Comparison of ENCODE assay signal across 1 cellular context in genomic region chr2:209423562-209424541, GRCh38.
TF ChIP-seq lines count a peak whose summit lies in the region.

Gene MAP2 (plus strand): TSS chr2:209424047. CDS start chr2:209653171, 229,124 bp downstream.

TF ChIP-seq in H1, 55 proteins besides CTCF, POLR2A, EP300 and RAD21:
- TF ChIP-seq KDM4A (IDR thresholded peaks at IDR 0.05; ENCODE audit: low read depth, low read length, severe bottlenecking) = peak; percentile 86
- peak; percentile 71 for TF ChIP-seq EGR1 (IDR thresholded peaks at IDR 0.05; ENCODE audit: borderline replicate concordance, low read depth, low read length)
- no peak for TF ChIP-seq NANOG (IDR thresholded peaks at IDR 0.05; ENCODE audit: insufficient read depth, low read depth, low read length, poor library complexity, severe bottlenecking)
- TF ChIP-seq TAF1 (IDR thresholded peaks at IDR 0.05; ENCODE audit: low read depth, low read length) = peak; percentile 78
- no peak for TF ChIP-seq ATF2 (IDR thresholded peaks at IDR 0.05; ENCODE audit: low read length)
- TF ChIP-seq YY1 (IDR thresholded peaks at IDR 0.05; ENCODE audit: low read depth, low read length) = no peak; the same call in 1 of the 2 replicates
- TF ChIP-seq SP4 (IDR thresholded peaks at IDR 0.05; ENCODE audit: low read length) = no peak
- no peak for TF ChIP-seq RXRA (IDR thresholded peaks at IDR 0.05; ENCODE audit: insufficient read depth, low read depth, low read length)
- no peak for TF ChIP-seq MAX (IDR thresholded peaks at IDR 0.05)
- TF ChIP-seq ATF3 (IDR thresholded peaks at IDR 0.05; ENCODE audit: insufficient read depth, low read depth, low read length) = no peak
- TF ChIP-seq EZH2 (IDR thresholded peaks at IDR 0.05; ENCODE audit: low read depth, low read length, severe bottlenecking) = peak; percentile 30
- TF ChIP-seq POLR2AphosphoS5 (IDR thresholded peaks at IDR 0.05; ENCODE audit: low read depth, low read length) = no peak
- no peak for TF ChIP-seq GTF2F1 (IDR thresholded peaks at IDR 0.05; ENCODE audit: borderline replicate concordance, low read depth, low read length)
- no peak for TF ChIP-seq TEAD4 (IDR thresholded peaks at IDR 0.05; ENCODE audit: low read depth, low read length)
- no peak for TF ChIP-seq E2F6 (IDR thresholded peaks at IDR 0.05)
- no peak for TF ChIP-seq JUN (IDR thresholded peaks at IDR 0.05; ENCODE audit: low read depth, low read length)
- no peak for TF ChIP-seq BRCA1 (IDR thresholded peaks at IDR 0.05; ENCODE audit: low read depth, low read length)
- no peak for TF ChIP-seq SIRT6 (IDR thresholded peaks at IDR 0.05; ENCODE audit: low read length)
- TF ChIP-seq CHD1 (IDR thresholded peaks at IDR 0.05; ENCODE audit: low read depth, low read length) = no peak
- no peak for TF ChIP-seq TBP (IDR thresholded peaks at IDR 0.05; ENCODE audit: low read depth, low read length)
- TF ChIP-seq CREB1 (IDR thresholded peaks at IDR 0.05) = no peak
- TF ChIP-seq SP1 (IDR thresholded peaks at IDR 0.05; ENCODE audit: low read depth, low read length) = no peak
- TF ChIP-seq BCL11A (IDR thresholded peaks at IDR 0.05; ENCODE audit: low read depth in 2 of 2, low read length in 2 of 2) = no peak
- no peak for TF ChIP-seq ASH2L (IDR thresholded peaks at IDR 0.05; ENCODE audit: low read length)
- peak; percentile 93 for TF ChIP-seq BACH1 (IDR thresholded peaks at IDR 0.05; ENCODE audit: low read length)
- TF ChIP-seq SIN3A (conservative IDR thresholded peaks at IDR 0.05 in 1 of 2, IDR thresholded peaks at IDR 0.05 in 1 of 2; ENCODE audit: low read depth in 1 of 2, low read length in 2 of 2) = no peak
- no peak for TF ChIP-seq RBBP5 (IDR thresholded peaks at IDR 0.05; ENCODE audit: borderline replicate concordance, low read depth, low read length)
- TF ChIP-seq CTBP2 (IDR thresholded peaks at IDR 0.05; ENCODE audit: borderline replicate concordance, insufficient read depth, insufficient read length, low read length) = peak; percentile 64
- no peak for TF ChIP-seq RFX5 (IDR thresholded peaks at IDR 0.05; ENCODE audit: borderline replicate concordance, low read depth, low read length)
- TF ChIP-seq CBX8 (IDR thresholded peaks at IDR 0.05; ENCODE audit: borderline replicate concordance, low read depth, low read length) = no peak
- TF ChIP-seq ZNF274 (IDR thresholded peaks at IDR 0.05; ENCODE audit: borderline replicate concordance, extremely low read depth, low read length) = no peak
- no peak for TF ChIP-seq CHD7 (IDR thresholded peaks at IDR 0.05; ENCODE audit: insufficient replicate concordance, low read length)
- TF ChIP-seq KDM1A (IDR thresholded peaks at IDR 0.05; ENCODE audit: borderline replicate concordance, low read length) = no peak
- TF ChIP-seq SAP30 (IDR thresholded peaks at IDR 0.05; ENCODE audit: insufficient read depth, insufficient replicate concordance, low read length) = no peak
- no peak for TF ChIP-seq USF2 (IDR thresholded peaks at IDR 0.05; ENCODE audit: low read length)
- TF ChIP-seq SP2 (IDR thresholded peaks at IDR 0.05; ENCODE audit: low read length) = no peak
- TF ChIP-seq CEBPB (IDR thresholded peaks at IDR 0.05; ENCODE audit: low read depth, low read length) = no peak
- TF ChIP-seq CHD2 (IDR thresholded peaks at IDR 0.05; ENCODE audit: low read length) = no peak
- 0 out of 2 replicates have a peak, but pooled peaks have one; percentile 2 for TF ChIP-seq SRF (IDR thresholded peaks at IDR 0.05; ENCODE audit: low read depth, low read length)
- TF ChIP-seq TCF12 (IDR thresholded peaks at IDR 0.05; ENCODE audit: low read depth, low read length) = 0 out of 2 replicates have a peak, but pooled peaks have one; percentile 51
- no peak for TF ChIP-seq KDM5A (IDR thresholded peaks at IDR 0.05; ENCODE audit: low read length)
- TF ChIP-seq JUND (IDR thresholded peaks at IDR 0.05; ENCODE audit: low read length) = peak; percentile 43; the same call in 1 of the 2 replicates
- 0 out of 2 replicates have a peak, but pooled peaks have one; percentile 30 for TF ChIP-seq PHF8 (conservative IDR thresholded peaks at IDR 0.05; ENCODE audit: low read depth, low read length)
- no peak for TF ChIP-seq MAFK (IDR thresholded peaks at IDR 0.05; ENCODE audit: low read depth, low read length)
- TF ChIP-seq POU5F1 (IDR thresholded peaks at IDR 0.05; ENCODE audit: low read depth, low read length) = no peak
- TF ChIP-seq RNF2 (IDR thresholded peaks at IDR 0.05; ENCODE audit: borderline replicate concordance, low read depth, low read length, missing control alignments, poor library complexity, severe bottlenecking) = no peak
- no peak for TF ChIP-seq SIX5 (IDR thresholded peaks at IDR 0.05; ENCODE audit: low read depth, low read length)
- TF ChIP-seq HDAC6 (IDR thresholded peaks at IDR 0.05; ENCODE audit: low read depth, low read length) = no peak
- no peak for TF ChIP-seq FOSL1 (IDR thresholded peaks at IDR 0.05; ENCODE audit: insufficient read depth, low read depth, low read length)
- TF ChIP-seq SUZ12 (IDR thresholded peaks at IDR 0.05; ENCODE audit: low read length) = no peak
- no peak for TF ChIP-seq CBX5 (IDR thresholded peaks at IDR 0.05; ENCODE audit: low read depth, low read length)
- TF ChIP-seq HDAC2 (IDR thresholded peaks at IDR 0.05; ENCODE audit: borderline replicate concordance in 1 of 2, low read depth in 2 of 2, low read length in 2 of 2) = peak; percentile 41 to 99; a peak in 2 of 4 replicates
- no peak for TF ChIP-seq GABPA (IDR thresholded peaks at IDR 0.05; ENCODE audit: borderline replicate concordance, insufficient read depth, low read length)
- TF ChIP-seq TAF7 (optimal IDR thresholded peaks at IDR 0.05; ENCODE audit: borderline replicate concordance, low read depth, low read length) = peak; percentile 21
- TF ChIP-seq NRF1 (IDR thresholded peaks at IDR 0.05; ENCODE audit: low read depth, low read length) = 0 out of 2 replicates have a peak, but pooled peaks have one; percentile 20
